Comparison of ENCODE assay signal across 31 cellular contexts in the genomic region with DNA sequence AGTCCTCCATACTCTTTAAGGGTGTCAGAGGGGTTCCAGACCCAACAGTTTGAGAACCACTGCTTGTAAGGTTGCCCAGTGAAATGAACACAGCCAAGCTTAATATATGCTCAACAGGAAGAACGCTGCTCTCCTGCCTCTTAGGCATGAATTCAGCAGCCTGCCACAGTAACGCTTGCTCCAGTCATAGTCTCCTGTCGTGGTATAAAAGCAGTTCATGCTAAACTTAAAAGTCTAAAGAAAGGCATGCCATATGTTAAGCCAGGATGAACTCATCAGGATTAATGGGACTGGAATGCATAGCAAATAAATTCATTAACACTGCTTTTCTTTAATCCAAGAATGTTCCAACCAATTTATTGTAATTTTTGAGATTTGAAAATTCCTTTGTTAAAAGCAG.
"Had no signal": no experiment of that assay in that cellular context is flagged by ENCODE, and none has a peak within 500 bp of the region (broad histone marks: within the 10 kb centered on the region; RNA-seq: fewer than 3 reads in every experiment).

No MANE protein-coding gene starts in this region.

- H3K4me1 Mint-ChIP-seq: natural killer cell had no signal

- H3K36me3 ChIP-seq: neural progenitor cell had no signal

- H3K9ac ChIP-seq: neural progenitor cell, parathyroid adenoma had no signal

- H3K9me3 ChIP-seq: body of pancreas, psoas muscle, right atrium auricular region, stomach, thyroid gland, upper lobe of left lung, vagina had no signal

- H3K79me2 ChIP-seq: parathyroid adenoma had no signal

- H3K4me3 ChIP-seq: body of pancreas, neural progenitor cell, psoas muscle, right atrium auricular region, stomach, thyroid gland, upper lobe of left lung, vagina had no signal

- H3K27ac ChIP-seq: body of pancreas, neural progenitor cell, parathyroid adenoma, psoas muscle, right atrium auricular region, stomach, thyroid gland, upper lobe of left lung, vagina had no signal

- H3K4me1 ChIP-seq: body of pancreas, neural progenitor cell, parathyroid adenoma, psoas muscle, right atrium auricular region, stomach, thyroid gland, upper lobe of left lung, vagina had no signal

- DNase-seq: activated CD4-positive, alpha-beta T cell treated with anti-CD3 and anti-CD28 coated beads for 4 hours; activated CD4-positive, alpha-beta T cell treated with anti-CD3 and anti-CD28 coated beads, Interleukin-2, amount 50 U/mL, for 4 hours; activated CD4-positive, CD25-positive, alpha-beta regulatory T cell; activated CD8-positive, alpha-beta memory T cell treated with anti-CD3 and anti-CD28 coated beads for 24 hours; activated effector memory CD4-positive, alpha-beta T cell treated with Interleukin-2 at 50 U/mL for 16 hours; activated naive CD4-positive, alpha-beta T cell treated with Interleukin-2 at 50 U/mL for 16 hours; anterior cingulate cortex; body of pancreas; cortex of kidney; effector memory CD8-positive, alpha-beta T cell; erythroblast; glutamatergic neuron; islet precursor cell; left cardiac atrium; natural killer cell; occipital lobe; psoas muscle; stimulated activated CD4-positive, alpha-beta T cell treated with anti-CD3 and anti-CD28 coated beads, Interleukin-15, amount 100 ng/mL, for 24 hours; stimulated activated CD4-positive, alpha-beta T cell treated with anti-CD3 and anti-CD28 coated beads, Interleukin-2, amount 100 ng/mL, for 24 hours; stimulated activated naive B cell treated with anti-CD40 and anti-IgM and Interleukin-4, amounts not matched to agents 10 μg/mL and 1 μg/mL and 100 μg/mL, for 72 hours; stomach; T-helper 1 cell; thyroid gland; upper lobe of left lung had no signal

- H3K27me3 Mint-ChIP-seq: activated naive CD8-positive, alpha-beta T cell; effector memory CD8-positive, alpha-beta T cell; memory B cell; stimulated activated naive B cell treated with anti-CD40 and anti-IgM and Interleukin-4, amounts not matched to agents 10 μg/mL and 1 μg/mL and 100 μg/mL, for 72 hours had no signal

- H3K36me3 Mint-ChIP-seq: natural killer cell had no signal

- H3K27me3 ChIP-seq: body of pancreas, neural progenitor cell, right atrium auricular region, stomach, thyroid gland, upper lobe of left lung, vagina had no signal

- H2AFZ ChIP-seq: neural progenitor cell, parathyroid adenoma had no signal

- H3K4me3 Mint-ChIP-seq: activated naive CD8-positive, alpha-beta T cell; effector memory CD8-positive, alpha-beta T cell; memory B cell; natural killer cell; neural progenitor cell; stimulated activated naive B cell treated with anti-CD40 and anti-IgM and Interleukin-4, amounts not matched to agents 10 μg/mL and 1 μg/mL and 100 μg/mL, for 72 hours had no signal

- H3K9me3 Mint-ChIP-seq: effector memory CD8-positive, alpha-beta T cell; memory B cell; natural killer cell; neural progenitor cell; stimulated activated naive B cell treated with anti-CD40 and anti-IgM and Interleukin-4, amounts not matched to agents 10 μg/mL and 1 μg/mL and 100 μg/mL, for 72 hours had no signal

- FAIRE-seq: frontal cortex had no signal

- H3K4me2 ChIP-seq: neural progenitor cell had no signal

- H3K27ac Mint-ChIP-seq: stimulated activated naive B cell treated with anti-CD40 and anti-IgM and Interleukin-4, amounts not matched to agents 10 μg/mL and 1 μg/mL and 100 μg/mL, for 72 hours had no signal
